1 cellular context compared by ENCODE assay signal in genomic region chr1:7293702-7294630, GRCh38.
TF ChIP-seq lines count a peak whose summit lies in the region.

No MANE protein-coding gene starts in this region.

TF ChIP-seq in HCT116, 20 proteins besides CTCF, POLR2A, EP300 and RAD21 (continued from another document):
- TF ChIP-seq ZBTB33 (IDR thresholded peaks at IDR 0.05; ENCODE audit: extremely low read depth, insufficient replicate concordance, low read length) (no peak), JUND (IDR thresholded peaks at IDR 0.05) (no peak), YY1 (IDR thresholded peaks at IDR 0.05; ENCODE audit: extremely low read depth, insufficient replicate concordance, low read depth, low read length) (no peak), FOSL1 (IDR thresholded peaks at IDR 0.05; ENCODE audit: low read depth) (no peak), SRF (IDR thresholded peaks at IDR 0.05; ENCODE audit: low read depth) (no peak), CBX3 (IDR thresholded peaks at IDR 0.05; ENCODE audit: low read depth) (no peak), EZH2 (IDR thresholded peaks at IDR 0.05) (no peak), POLR2AphosphoS5 (IDR thresholded peaks at IDR 0.05; ENCODE audit: low read depth, low read length) (no peak), EZH2phosphoT487 (IDR thresholded peaks at IDR 0.05; ENCODE audit: borderline replicate concordance) (no peak), SIN3A (IDR thresholded peaks at IDR 0.05; ENCODE audit: low read depth) (no peak), REST (IDR thresholded peaks at IDR 0.05; ENCODE audit: low read depth) (no peak), TCF7L2 (IDR thresholded peaks at IDR 0.05; ENCODE audit: borderline replicate concordance, extremely low read depth, insufficient read depth, insufficient read length) (no peak), ELF1 (IDR thresholded peaks at IDR 0.05; ENCODE audit: borderline replicate concordance, low read depth) (no peak)
